ENCODE assay signal across 14 cellular contexts in the genomic region with DNA sequence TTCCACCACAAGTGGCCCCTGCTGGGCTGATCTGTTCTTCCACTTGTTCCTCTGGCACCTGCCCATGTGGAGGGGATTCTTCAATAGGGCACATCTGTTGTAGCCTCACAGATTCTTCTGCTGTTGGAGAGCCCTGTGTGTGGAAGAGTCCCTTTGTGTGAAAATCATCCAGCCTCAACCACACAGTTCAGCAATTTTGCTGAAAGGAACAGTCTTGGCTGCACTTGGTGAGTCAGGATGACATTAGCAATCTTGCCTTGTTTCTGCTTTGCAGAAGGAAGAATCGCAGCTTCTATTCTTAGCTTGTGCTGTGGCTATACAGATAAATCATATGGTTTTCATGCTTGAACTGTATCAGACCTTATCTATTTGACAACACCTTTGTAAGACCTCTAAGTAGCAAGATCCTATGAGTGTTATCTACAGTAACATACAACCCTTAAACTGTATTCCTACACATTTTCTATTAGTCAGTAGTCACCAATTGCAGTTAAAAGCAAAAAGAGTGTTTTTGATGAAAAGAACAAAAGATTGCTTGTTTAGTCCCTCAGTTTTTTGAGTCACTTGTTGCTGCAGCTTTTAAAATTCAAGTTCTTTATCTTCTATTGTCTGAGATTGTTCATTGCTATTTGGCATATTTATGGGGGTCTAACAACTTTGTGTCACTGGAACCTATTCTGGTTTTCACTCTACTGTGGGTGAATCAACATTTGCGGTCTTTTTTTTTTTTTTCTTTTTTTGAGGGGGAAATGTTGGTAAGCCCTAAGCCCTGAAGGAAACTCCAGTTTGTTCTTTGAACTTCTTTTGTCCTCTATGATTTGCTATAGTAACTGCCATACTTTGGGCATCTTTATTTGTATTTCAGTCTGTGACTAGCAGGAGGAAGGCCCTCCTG.
A peak's percentile ranks its signal among the peaks of the same experiment; 100 is the strongest.
DNase-seq lines count a peak whose midpoint lies in the region; ATAC-seq, FAIRE-seq and TF ChIP-seq lines count a peak whose summit lies in the region.
"Had no signal": no experiment of that assay in that cellular context is flagged by ENCODE, and none has a peak within 500 bp of the region (broad histone marks: within the 10 kb centered on the region; RNA-seq: fewer than 3 reads in every experiment).

No MANE protein-coding gene starts in this region.

- intact Hi-C loops in esophagus squamous epithelium (cut with DNase I) = no loop called here
- intact Hi-C loops in esophagus muscularis mucosa (cut with DNase I) = no loop called here

- H3K4me1 ChIP-seq in esophagus squamous epithelium (peaks cover 0 to 20% (median 0%) of the 10 kb centered on the region in 3 donors), neuronal stem cell (ENCODE audit: control insufficient read depth in 2 of 2, insufficient read depth in 1 of 2, low read depth in 1 of 2, low read length in 2 of 2) (no peaks in the 10 kb centered on the region), esophagus muscularis mucosa (no peaks in the 10 kb centered on the region)
- H3K4me1 ChIP-seq: psoas muscle had no signal

- no peaks in the 10 kb centered on the region for H3K79me1 ChIP-seq in neuronal stem cell (ENCODE audit: low read depth, low read length)

- in situ Hi-C loops in Caki2 (cut with HindIII; ENCODE audit: low pct_unique_long_range_greater_than_20kb, low sequenced_read_pairs) = no loop called here

- H3K27me3 ChIP-seq in esophagus squamous epithelium (no peaks in the 10 kb centered on the region), neuronal stem cell (ENCODE audit: control insufficient read depth in 3 of 3, insufficient read depth in 3 of 3, low read depth in 1 of 3, low read length in 3 of 3) (no peaks in the 10 kb centered on the region), esophagus muscularis mucosa (no peaks in the 10 kb centered on the region)
- H3K27me3 ChIP-seq: dorsolateral prefrontal cortex had no signal

- no peak overlapping the region for H3K4ac ChIP-seq in neuronal stem cell (ENCODE audit: low read length)

- H3K23ac ChIP-seq in neuronal stem cell (ENCODE audit: low read depth, low read length, poor library complexity) = no peak overlapping the region

- H3K14ac ChIP-seq in neuronal stem cell (ENCODE audit: low read length) = no peak overlapping the region

- H3K9me3 ChIP-seq in esophagus squamous epithelium = peaks cover 0 to 14% (median 6%) of the 10 kb centered on the region in 3 donors
- no peaks in the 10 kb centered on the region for H3K9me3 ChIP-seq in neuronal stem cell (replicated peaks in 1 of 2; ENCODE audit: control insufficient read depth in 2 of 2, insufficient read depth in 1 of 2, low read depth in 1 of 2, low read length in 2 of 2)
- H3K9me3 ChIP-seq in esophagus muscularis mucosa = peaks cover 0 to 4% (median 0%) of the 10 kb centered on the region in 4 donors
- H3K9me3 ChIP-seq: psoas muscle had no signal

- peak; percentile 95 for FAIRE-seq in RCC 7860 (lab: Jason Lieb, UNC)
- FAIRE-seq: H1 had no signal

- H3K36me3 ChIP-seq in esophagus squamous epithelium (no peaks in the 10 kb centered on the region), neuronal stem cell (replicated peaks in 1 of 2; ENCODE audit: control insufficient read depth in 2 of 2, insufficient read depth in 2 of 2, low read length in 2 of 2) (no peaks in the 10 kb centered on the region), esophagus muscularis mucosa (no peaks in the 10 kb centered on the region)

- H2AK5ac ChIP-seq in neuronal stem cell (ENCODE audit: low read depth, low read length) = no peak overlapping the region

- DNase-seq in Caki2 (ENCODE audit: low read depth) (peak; percentile 63), RCC 7860 (ENCODE audit: low spot score) (peak; percentile 70), esophagus squamous epithelium (lab: John Stamatoyannopoulos, UW) (no peak), neuronal stem cell (ENCODE audit: low spot score) (peak; percentile 1), LoVo (ENCODE audit: low spot score) (no peak), esophagus muscularis mucosa (ENCODE audit: extremely low spot score) (no peak)
- DNase-seq: activated CD4-positive, alpha-beta T cell treated with anti-CD3 and anti-CD28 coated beads, Interleukin-2, amount 10 ng/mL, durations not matched to agents 24 days and 14 days; activated naive CD4-positive, alpha-beta T cell treated with Interleukin-2 at 50 U/mL for 16 hours; dorsolateral prefrontal cortex; natural killer cell; psoas muscle had no signal

- H2BK5ac ChIP-seq in neuronal stem cell (ENCODE audit: low read length) = no peak overlapping the region

- H3K4me2 ChIP-seq in neuronal stem cell (ENCODE audit: insufficient read depth, low read length, poor library complexity, severe bottlenecking) = no peak overlapping the region

- no peak overlapping the region for H2BK120ac ChIP-seq in neuronal stem cell (ENCODE audit: low read depth, low read length)

- H4K8ac ChIP-seq in neuronal stem cell (ENCODE audit: low read depth, low read length) = no peak overlapping the region

- H3K27ac ChIP-seq in esophagus squamous epithelium (peak overlapping the region; percentile 5 to 79 (median 34)), neuronal stem cell (replicated peaks; ENCODE audit: low read length) (no peak overlapping the region), esophagus muscularis mucosa (replicated peaks in 1 of 4) (no peak overlapping the region)
- H3K27ac ChIP-seq: psoas muscle had no signal

- no peak overlapping the region for H2BK12ac ChIP-seq in neuronal stem cell (ENCODE audit: low read length)

- 37 to 47% methylated on average over 2 of the region's 2 CpGs for WGBS in esophagus squamous epithelium, 2 donors
- WGBS in neuronal stem cell (ENCODE audit: extremely low coverage in 2 of 2, insufficient read length in 2 of 2, insufficient replicate concordance in 1 of 2), 2 donors = no CpG with 5 or more reads among the region's 2 CpGs
- WGBS in esophagus muscularis mucosa = 55% methylated on average over 2 of the region's 2 CpGs

- no peak overlapping the region for H2AFZ ChIP-seq in neuronal stem cell (ENCODE audit: low read length)

- ATAC-seq in HG03135 (IDR thresholded peaks at IDR 0.05; ENCODE audit: unreplicated experiment) (no peak), GM18502 (IDR thresholded peaks at IDR 0.05; ENCODE audit: poor library complexity, unreplicated experiment) (no peak)
- ATAC-seq: natural killer cell, psoas muscle had no signal

- no peak overlapping the region for H3K18ac ChIP-seq in neuronal stem cell (ENCODE audit: low read length)

- H3K9ac ChIP-seq in neuronal stem cell (ENCODE audit: low read depth, low read length, poor library complexity) = no peak overlapping the region

- no peak for TF ChIP-seq EP300 in esophagus muscularis mucosa (IDR thresholded peaks at IDR 0.05)

- TF ChIP-seq POLR2A in esophagus squamous epithelium (IDR thresholded peaks at IDR 0.05) (no peak), esophagus muscularis mucosa (IDR thresholded peaks at IDR 0.05; ENCODE audit: low read depth) (no peak)

- TF ChIP-seq CTCF in esophagus squamous epithelium (IDR thresholded peaks at IDR 0.05) (no peak), esophagus muscularis mucosa (IDR thresholded peaks at IDR 0.05) (no peak)

- no peak overlapping the region for H2BK15ac ChIP-seq in neuronal stem cell (ENCODE audit: low read length)

- H4K91ac ChIP-seq in neuronal stem cell (ENCODE audit: low read depth, low read length, poor library complexity) = no peak overlapping the region

- H3K4me3 ChIP-seq in esophagus squamous epithelium (no peak overlapping the region), neuronal stem cell (ENCODE audit: low read length in 2 of 2) (no peak overlapping the region), esophagus muscularis mucosa (no peak overlapping the region)
- H3K4me3 ChIP-seq: dorsolateral prefrontal cortex, psoas muscle had no signal

Comparison
In these comparisons a context has a peak if more than half of its experiments do, and no peak if none do; other contexts are left out.
1. DNase-seq: peak in Caki2 (single experiment), RCC 7860 (single experiment) and neuronal stem cell (single experiment); none in esophagus squamous epithelium (single experiment), LoVo (single experiment) and esophagus muscularis mucosa (single experiment).
2. H3K27ac ChIP-seq: peak in esophagus squamous epithelium (4 of 4); none in neuronal stem cell (single experiment) and esophagus muscularis mucosa (0 of 4).